In the genomic region with DNA sequence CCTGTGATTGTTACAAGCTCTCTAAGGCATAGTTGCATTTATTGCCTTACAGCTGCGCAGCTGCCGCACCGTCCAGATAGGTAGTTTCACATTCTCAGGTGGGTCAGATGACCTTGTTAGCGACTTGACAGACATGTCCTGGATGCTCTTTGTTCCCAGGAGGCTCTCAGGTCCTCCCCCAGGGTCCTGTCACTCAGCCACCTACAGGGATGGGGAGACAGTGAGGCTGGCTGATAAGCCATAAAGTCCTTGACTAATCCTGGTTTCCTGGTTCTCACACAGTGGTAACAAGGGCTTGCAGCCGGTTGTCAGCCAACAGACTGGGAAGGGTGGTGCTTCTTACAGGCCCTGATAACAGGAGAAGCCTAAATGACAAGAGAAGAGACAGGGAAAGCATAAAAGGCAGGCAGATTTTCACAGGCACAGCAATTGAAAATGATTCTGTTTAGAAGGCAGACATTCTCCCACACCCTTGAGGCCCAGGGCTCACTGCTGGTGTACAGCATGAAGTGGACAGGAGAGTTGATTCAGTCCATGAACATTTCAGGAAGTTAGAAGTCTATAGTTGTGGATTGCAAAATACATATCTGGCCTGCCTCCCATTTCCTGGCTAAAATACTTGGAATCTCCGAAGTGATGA, we compare ENCODE assay signal across 8 cellular contexts. TPM values are rescaled to one million over a fixed set of nuclear protein-coding genes. Genes with fewer than 3 reads are reported as not detected.
DNase-seq lines count a peak whose midpoint lies in the region; ATAC-seq and TF ChIP-seq lines count a peak whose summit lies in the region.

No MANE protein-coding gene starts in this region.

- H3K36me3 ChIP-seq in GM06990 (ENCODE audit: control insufficient read depth, insufficient read depth, low read length), result peaks cover 15% of the 10 kb centered on the region

- intact Hi-C loops in posterior vena cava (cut with DNase I), result no loop called here

- TF ChIP-seq CTCF in GM06990 (IDR thresholded peaks at IDR 0.05; ENCODE audit: insufficient read depth, low read length, poor library complexity, severe bottlenecking), result no peak

- no peak for DNase-seq in GM06990 (ENCODE audit: extremely low read depth, insufficient read length)
- peak; percentile 58 for DNase-seq in RPMI8226
- DNase-seq in fibroblast of gingiva (ENCODE audit: low read depth), result peak; percentile 70
- DNase-seq in posterior vena cava (ENCODE audit: low spot score), result peak; percentile 52
- no peak for DNase-seq in C1 segment of cervical spinal cord (lab: John Stamatoyannopoulos, UW)
- DNase-seq in NCI-H146 (lab: John Stamatoyannopoulos, UW), result no peak

- H3K27me3 ChIP-seq in GM06990 (replicated peaks; ENCODE audit: control insufficient read depth, insufficient read depth, low read length), result no peaks in the 10 kb centered on the region

- ATAC-seq in HG03457 (IDR thresholded peaks at IDR 0.05; ENCODE audit: unreplicated experiment), result no peak
- no peak for ATAC-seq in GM21529 (IDR thresholded peaks at IDR 0.05; ENCODE audit: unreplicated experiment)

- H3K4me3 ChIP-seq in GM06990 (replicated peaks; ENCODE audit: low read depth, low read length), result peak overlapping the region; percentile 99

RNA-seq across cellular contexts. Expression of a gene that starts 2.9 kb away (rescaled TPM):
- total RNA-seq in posterior vena cava, result 100 to 1,000 TPM; 300 to 342 TPM

RNA-seq across cellular contexts. Expression of a gene that starts 17.7 kb away (rescaled TPM):
- 1 to 10 TPM; 7.8 to 8.0 TPM for total RNA-seq in posterior vena cava

RNA-seq across cellular contexts. Expression of a gene that starts 23.7 kb away (rescaled TPM):
- 10 to 100 TPM; 30.0 to 30.9 TPM for total RNA-seq in posterior vena cava

RNA-seq across cellular contexts. Expression of a gene that starts 54.7 kb away (rescaled TPM):
- total RNA-seq in posterior vena cava, result 100 to 1,000 TPM; 220 to 234 TPM

Comparison
In these comparisons a context has a peak if more than half of its experiments do, and no peak if none do; other contexts are left out.
1. DNase-seq: peak in RPMI8226 (single experiment), fibroblast of gingiva (single experiment) and posterior vena cava (single experiment); none in GM06990 (single experiment), C1 segment of cervical spinal cord (0 of 14) and NCI-H146 (single experiment).